Comparison of ENCODE assay signal across 11 cellular contexts in genomic region chr14:39581474-39581873, GRCh38.
DNase-seq lines count a peak whose midpoint lies in the region; ATAC-seq, FAIRE-seq and TF ChIP-seq lines count a peak whose summit lies in the region.
"Had no signal": no experiment of that assay in that cellular context is flagged by ENCODE, and none has a peak within 500 bp of the region (broad histone marks: within the 10 kb centered on the region; RNA-seq: fewer than 3 reads in every experiment).

No MANE protein-coding gene starts in this region.

- H3K27me3 ChIP-seq in OCI-LY1 (ENCODE audit: insufficient read depth, low read length): no peaks in the 10 kb centered on the region
- H3K27me3 ChIP-seq: ascending aorta, upper lobe of right lung had no signal

- H3K4me3 ChIP-seq in GM12865 (ENCODE audit: low read depth, low read length): no peak overlapping the region
- H3K4me3 ChIP-seq in OCI-LY1 (ENCODE audit: low read depth, low read length, poor library complexity, severe bottlenecking): no peak overlapping the region
- H3K4me3 ChIP-seq in fibroblast of pulmonary artery (replicated peaks; ENCODE audit: low read depth, low read length): no peak overlapping the region
- H3K4me3 ChIP-seq: ascending aorta, upper lobe of right lung had no signal

- no peak overlapping the region; the same call in 1 of the 2 replicates for H3K9ac ChIP-seq in OCI-LY1 (ENCODE audit: low read length)

- H3K9me3 ChIP-seq in OCI-LY1 (ENCODE audit: low read length): no peaks in the 10 kb centered on the region
- H3K9me3 ChIP-seq: ascending aorta, upper lobe of right lung had no signal

- no peaks in the 10 kb centered on the region for H3K36me3 ChIP-seq in OCI-LY1 (ENCODE audit: insufficient read depth, low read length)
- H3K36me3 ChIP-seq: ascending aorta, upper lobe of right lung had no signal

- peak; percentile 92 for FAIRE-seq in A204.1 (lab: Jason Lieb, UNC)
- FAIRE-seq: GM12892 had no signal

- H4K20me1 ChIP-seq in OCI-LY1 (ENCODE audit: insufficient read depth, low read length): no peaks in the 10 kb centered on the region

- TF ChIP-seq CTCF in GM12865 (IDR thresholded peaks at IDR 0.05; ENCODE audit: insufficient read depth, low read depth, low read length, missing control alignments) (no peak), OCI-LY1 (IDR thresholded peaks at IDR 0.05; ENCODE audit: low read length) (peak; percentile 56; the same call in 1 of the 2 replicates), fibroblast of pulmonary artery (IDR thresholded peaks at IDR 0.05; ENCODE audit: low read length, missing control alignments) (peak; percentile 7)

- no peak overlapping the region for H2AFZ ChIP-seq in OCI-LY1 (ENCODE audit: low read length)

- no peak overlapping the region for H3K4me2 ChIP-seq in OCI-LY1 (ENCODE audit: low read length)

- peaks cover 11% of the 10 kb centered on the region for H3K4me1 ChIP-seq in OCI-LY1 (ENCODE audit: insufficient read depth, low read length, severe bottlenecking)
- H3K4me1 ChIP-seq: ascending aorta, upper lobe of right lung had no signal

- ATAC-seq in GM18511 (IDR thresholded peaks at IDR 0.05; ENCODE audit: unreplicated experiment): no peak
- no peak for ATAC-seq in GM18519 (IDR thresholded peaks at IDR 0.05; ENCODE audit: low FRiP score, unreplicated experiment)
- ATAC-seq in HG02678 (IDR thresholded peaks at IDR 0.05; ENCODE audit: unreplicated experiment): no peak
- ATAC-seq: upper lobe of right lung had no signal

- no peaks in the 10 kb centered on the region for H3K79me2 ChIP-seq in OCI-LY1 (ENCODE audit: insufficient read depth, low read length)

- peak; percentile 6 for DNase-seq in GM12865 (ENCODE audit: low read depth)
- peak; percentile 9 for DNase-seq in fibroblast of pulmonary artery (ENCODE audit: low read depth)
- DNase-seq in NCI-H2107 (lab: John Stamatoyannopoulos, UW): no peak
- DNase-seq: upper lobe of right lung had no signal

- no peak overlapping the region for H3K27ac ChIP-seq in OCI-LY1 (ENCODE audit: low read depth, low read length, poor library complexity, severe bottlenecking)
- H3K27ac ChIP-seq: ascending aorta, upper lobe of right lung had no signal

- H3F3A ChIP-seq in OCI-LY1 (ENCODE audit: insufficient read depth, low read length): no peaks in the 10 kb centered on the region

- no peaks in the 10 kb centered on the region for H3K9me2 ChIP-seq in OCI-LY1 (ENCODE audit: low read depth, low read length)
